Comparison of ENCODE assay signal across 10 cellular contexts in the genomic region with DNA sequence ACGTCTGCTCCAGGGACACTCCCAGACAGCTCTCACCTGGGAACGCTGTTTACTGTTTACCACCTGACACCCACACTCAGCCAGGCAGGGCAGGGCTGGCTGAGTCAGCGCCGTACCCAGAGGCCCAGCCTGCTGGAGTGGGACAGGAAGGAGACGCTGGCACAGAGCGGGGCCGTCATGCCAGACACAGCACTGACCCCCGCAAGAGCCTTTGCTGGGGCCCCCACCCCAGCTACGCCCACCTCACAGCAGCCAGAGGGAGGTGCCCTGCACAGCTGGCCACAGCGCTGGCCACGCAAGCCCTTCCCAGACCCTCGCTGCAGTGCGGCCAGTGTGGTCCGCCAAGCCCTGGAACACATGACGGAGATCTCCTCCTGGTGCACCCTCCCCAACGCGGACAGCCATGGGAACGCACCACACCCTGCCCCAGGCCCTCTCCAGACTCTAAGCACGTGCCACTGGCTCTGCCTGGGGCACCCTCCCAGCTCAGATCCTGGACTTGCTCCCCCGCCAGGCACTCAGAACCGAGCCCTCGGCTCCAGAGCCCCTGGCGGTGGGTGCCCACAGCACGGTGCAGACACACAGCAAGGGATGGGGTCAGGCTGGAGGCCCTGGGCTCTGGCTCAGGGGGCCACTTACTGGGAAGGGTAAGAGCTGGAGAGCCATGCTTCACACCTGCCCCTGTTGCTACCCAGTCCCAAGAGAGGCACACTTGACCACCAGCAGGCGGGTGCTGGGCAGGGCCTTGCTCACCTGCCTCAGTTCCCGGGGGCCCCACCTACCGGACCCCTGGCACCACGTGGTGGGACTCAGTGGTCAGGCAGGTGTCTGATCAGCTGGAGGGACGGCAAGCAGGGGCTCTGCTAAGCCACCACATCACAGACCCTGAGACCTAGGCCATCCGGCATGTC. TPM values are rescaled to one million over a fixed set of nuclear protein-coding genes. Genes with fewer than 3 reads are reported as not detected.
DNase-seq lines count a peak whose midpoint lies in the region; ATAC-seq, FAIRE-seq and TF ChIP-seq lines count a peak whose summit lies in the region.
"Had no signal": no experiment of that assay in that cellular context is flagged by ENCODE, and none has a peak within 500 bp of the region (broad histone marks: within the 10 kb centered on the region; RNA-seq: fewer than 3 reads in every experiment).

No MANE protein-coding gene starts in this region.

- H3K9me3 Mint-ChIP-seq in CD8-positive, alpha-beta T cell = no peaks in the 10 kb centered on the region
- H3K9me3 Mint-ChIP-seq: activated T-cell treated with anti-CD3 and anti-CD28 coated beads, Interleukin-2, amount 50 U/mL, for 4 hours; neural crest cell had no signal

- POLR2A ChIA-PET in CD8-positive, alpha-beta T cell (lab: Charles Lee) = interaction anchor here (1.3 kb wide), 1 partner anchor 75 kb away, joined by 3 read pairs; no protein-coding TSS in a partner anchor

- intact Hi-C loops in heart right ventricle (cut with DNase I) = loop anchor here in 2 of 10 donors (10.0 kb wide), 3 partner anchors 78 to 382 kb away; no protein-coding TSS in a partner anchor
- intact Hi-C loops in CD8-positive, alpha-beta T cell (cut with DNase I, micrococcal nuclease) = loop anchor here in 1 of 2 experiments (10.0 kb wide), 1 partner anchor 382 kb away; no protein-coding TSS in a partner anchor

- H3K36me3 Mint-ChIP-seq in CD8-positive, alpha-beta T cell = no peaks in the 10 kb centered on the region

- TF ChIP-seq POLR2A in H54 (IDR thresholded peaks at IDR 0.05; ENCODE audit: low read depth, low read length) = 0 out of 2 replicates have a peak, but pooled peaks have one; percentile 13

- peaks cover 4% of the 10 kb centered on the region for H3K4me1 Mint-ChIP-seq in CD8-positive, alpha-beta T cell (ENCODE audit: low read depth)

- H3K27ac ChIP-seq in SJSA1 = peak overlapping the region; percentile 84
- H3K27ac ChIP-seq in heart right ventricle = peak overlapping the region; percentile 23 to 79 (median 62)
- H3K27ac ChIP-seq in skeletal muscle tissue (ENCODE audit: low read depth, low read length) = peak overlapping the region; percentile 75
- H3K27ac ChIP-seq in CD8-positive, alpha-beta T cell (ENCODE audit: low read depth, low read length) = no peak overlapping the region

- no peak for ATAC-seq in heart right ventricle
- no peak for ATAC-seq in GM21786 (IDR thresholded peaks at IDR 0.05; ENCODE audit: unreplicated experiment)
- no peak for ATAC-seq in CD8-positive, alpha-beta T cell
- ATAC-seq: activated T-cell treated with anti-CD3 and anti-CD28 coated beads, Interleukin-2, amount 50 U/mL, for 4 hours had no signal

- in situ Hi-C loops in GM13977 (cut with MboI; ENCODE audit: low pct_unique_long_range_greater_than_20kb, low sequenced_read_pairs, unreplicated experiment) = no loop called here

- TF ChIP-seq CTCF in heart right ventricle (IDR thresholded peaks at IDR 0.05) = no peak
- TF ChIP-seq CTCF in CD8-positive, alpha-beta T cell (IDR thresholded peaks at IDR 0.05) = no peak
- TF ChIP-seq CTCF in GM13977 (IDR thresholded peaks at IDR 0.05; ENCODE audit: extremely low read depth, insufficient read depth, missing control alignments) = no peak

- WGBS in heart right ventricle, 2 donors = 89 to 91% methylated on average over 30 of the region's 30 CpGs

- FAIRE-seq in H54 (lab: Jason Lieb, UNC) = peak; percentile 38

- H3K4me1 ChIP-seq in SJSA1 (replicated peaks) (peaks cover 78% of the 10 kb centered on the region), heart right ventricle (peaks cover 21 to 99% (median 67%) of the 10 kb centered on the region in 9 donors), skeletal muscle tissue (ENCODE audit: control insufficient read depth in 3 of 3, insufficient read depth in 3 of 3, low read length in 3 of 3) (peaks cover 64 to 76% (median 69%) of the 10 kb centered on the region in 3 donors)
- H3K4me1 ChIP-seq in CD8-positive, alpha-beta T cell (ENCODE audit: insufficient read depth, low read length) = peaks cover 4% of the 10 kb centered on the region

- no peaks in the 10 kb centered on the region for H3K9me3 ChIP-seq in SJSA1 (replicated peaks)
- H3K9me3 ChIP-seq in heart right ventricle = no peaks in the 10 kb centered on the region
- H3K9me3 ChIP-seq in skeletal muscle tissue (ENCODE audit: control insufficient read depth in 3 of 3, low read length in 3 of 3) = no peaks in the 10 kb centered on the region
- no peaks in the 10 kb centered on the region for H3K9me3 ChIP-seq in CD8-positive, alpha-beta T cell (ENCODE audit: low read length)

- H3K27me3 ChIP-seq in SJSA1 (replicated peaks) (no peaks in the 10 kb centered on the region), heart right ventricle (peaks cover 0 to 39% (median 13%) of the 10 kb centered on the region in 7 donors), skeletal muscle tissue (ENCODE audit: control insufficient read depth in 3 of 3, insufficient read depth in 3 of 3, low read length in 3 of 3) (peaks cover 0 to 41% (median 1%) of the 10 kb centered on the region in 3 donors)
- peaks cover 9% of the 10 kb centered on the region for H3K27me3 ChIP-seq in CD8-positive, alpha-beta T cell (ENCODE audit: insufficient read depth, low read length)

- H3K4me3 Mint-ChIP-seq in CD8-positive, alpha-beta T cell = no peak overlapping the region
- H3K4me3 Mint-ChIP-seq: activated T-cell treated with anti-CD3 and anti-CD28 coated beads, Interleukin-2, amount 50 U/mL, for 4 hours; neural crest cell had no signal

- DNase-seq in H54 (ENCODE audit: insufficient read length, low spot score) (peak; percentile 75), SJSA1 (ENCODE audit: low read depth in 1 of 2, low spot score in 2 of 2) (no peak), heart right ventricle (peak in 1 of 2 donors; percentile 11), activated T-cell treated with anti-CD3 and anti-CD28 coated beads for 4 hours (no peak), GM13977 (ENCODE audit: low spot score) (no peak)
- no peak for DNase-seq in CD8-positive, alpha-beta T cell
- DNase-seq: activated T-cell treated with anti-CD3 and anti-CD28 coated beads, Interleukin-2, amount 50 U/mL, for 4 hours had no signal

- H3K27me3 Mint-ChIP-seq in CD8-positive, alpha-beta T cell (ENCODE audit: low read depth) = peaks cover 25% of the 10 kb centered on the region

- H3K27ac Mint-ChIP-seq in CD8-positive, alpha-beta T cell = no peak overlapping the region

- CTCF ChIA-PET in CD8-positive, alpha-beta T cell (lab: Charles Lee) = interaction anchor here (0.7 to 6.6 kb wide), 4 partner anchors 10 to 115 kb away, joined by 3 to 172 read pairs (median 26); no protein-coding TSS in a partner anchor

- peak overlapping the region in 2 of 3 donors; percentile 60 to 61 for H3K9ac ChIP-seq in skeletal muscle tissue (ENCODE audit: low read depth in 1 of 3, low read length in 3 of 3)

- H3K36me3 ChIP-seq in SJSA1 = no peaks in the 10 kb centered on the region
- no peaks in the 10 kb centered on the region for H3K36me3 ChIP-seq in heart right ventricle
- H3K36me3 ChIP-seq in skeletal muscle tissue (ENCODE audit: control insufficient read depth in 3 of 3, insufficient read depth in 3 of 3, low read length in 3 of 3) = no peaks in the 10 kb centered on the region
- H3K36me3 ChIP-seq in CD8-positive, alpha-beta T cell (ENCODE audit: insufficient read depth, low read length) = no peaks in the 10 kb centered on the region

- no peak overlapping the region for H3K4me3 ChIP-seq in SJSA1
- no peak overlapping the region for H3K4me3 ChIP-seq in heart right ventricle
- H3K4me3 ChIP-seq in skeletal muscle tissue (ENCODE audit: low read length in 3 of 3) = no peak overlapping the region
- H3K4me3 ChIP-seq in CD8-positive, alpha-beta T cell (ENCODE audit: low read depth, low read length) = no peak overlapping the region

RNA-seq across cellular contexts. Expression of gene AHNAK2, which starts 5.6 kb away (rescaled TPM):
- 4.3 and 8.9 TPM in 2 replicates for total RNA-seq in SJSA1 (2014; rRNA removed; shearing (Covaris generic))
- 10 to 100 TPM in 1 of 10 donors, 1 to 10 TPM in 9; 1.1 to 29.5 (median 2.6) TPM for total RNA-seq in heart right ventricle
- 1 to 10 TPM; 3.5 to 4.0 TPM for polyA plus RNA-seq in heart right ventricle
- 11.5 TPM for total RNA-seq in skeletal muscle tissue
- total RNA-seq in CD8-positive, alpha-beta T cell = under 1 TPM; 0.06 to 0.14 TPM

RNA-seq across cellular contexts. Expression of gene CLBA1, which starts 13.0 kb away (rescaled TPM):
- total RNA-seq in SJSA1 (2014; rRNA removed; shearing (Covaris generic)) = 3.6 and 3.8 TPM in 2 replicates
- total RNA-seq in heart right ventricle (1 to 10 TPM; 1.2 to 3.1 (median 2.4) TPM), skeletal muscle tissue (2.1 TPM)
- 1 to 10 TPM; 2.9 to 3.5 TPM for polyA plus RNA-seq in heart right ventricle
- 1 to 10 TPM in 1 of 2 experiments, under 1 TPM in 1; 0.84 to 1.0 TPM for total RNA-seq in CD8-positive, alpha-beta T cell

RNA-seq across cellular contexts. Expression of gene PLD4, which starts 47.9 kb away (rescaled TPM):
- not detected in 2 replicates for total RNA-seq in SJSA1 (2014; rRNA removed; shearing (Covaris generic))
- total RNA-seq in heart right ventricle (under 1 TPM in 9 of 10 donors, not detected in 1; 0.23 to 0.91 (median 0.50) TPM), skeletal muscle tissue (7.8 TPM)
- polyA plus RNA-seq in heart right ventricle = under 1 TPM; 0.07 to 0.13 TPM
- total RNA-seq in CD8-positive, alpha-beta T cell = under 1 TPM; 0.31 to 0.43 TPM

RNA-seq across cellular contexts. Expression of gene CDCA4, which starts 48.3 kb away (rescaled TPM):
- 63.2 and 83.6 TPM in 2 replicates for total RNA-seq in SJSA1 (2014; rRNA removed; shearing (Covaris generic))
- total RNA-seq in heart right ventricle (1 to 10 TPM; 1.5 to 6.4 (median 2.0) TPM), skeletal muscle tissue (15.1 TPM)
- polyA plus RNA-seq in heart right ventricle = 1 to 10 TPM; 2.7 to 3.2 TPM
- 10 to 100 TPM; 20.2 to 22.9 TPM for total RNA-seq in CD8-positive, alpha-beta T cell
